ENCODE assay signal across 8 cellular contexts in genomic region chr5:124920909-124921666, GRCh38.
A peak's percentile ranks its signal among the peaks of the same experiment; 100 is the strongest.
DNase-seq lines count a peak whose midpoint lies in the region; ATAC-seq, FAIRE-seq and TF ChIP-seq lines count a peak whose summit lies in the region.

No MANE protein-coding gene starts in this region.

- TF ChIP-seq CTCF in GM10266 (IDR thresholded peaks at IDR 0.05; ENCODE audit: control insufficient read depth, insufficient read depth, low read depth, missing control alignments) (peak; percentile 9), VCaP (conservative IDR thresholded peaks at IDR 0.05) (no peak)

- no peak for FAIRE-seq in urothelium cell line (lab: Jason Lieb, UNC)

- DNase-seq in GM10266 (ENCODE audit: extremely low spot score): peak; percentile 25
- DNase-seq in SHP77 (lab: John Stamatoyannopoulos, UW): no peak
- no peak for DNase-seq in NCI-H510A (lab: John Stamatoyannopoulos, UW)
- DNase-seq in urothelium cell line (ENCODE audit: low spot score): no peak
- DNase-seq in NCI-H510A treated with DMSO at 0.1 percent for 48 hours (lab: John Stamatoyannopoulos, UW): no peak

- ATAC-seq in GM19468 (IDR thresholded peaks at IDR 0.05; ENCODE audit: extremely low read depth, unreplicated experiment) (peak; percentile 71), HG03159 (IDR thresholded peaks at IDR 0.05; ENCODE audit: unreplicated experiment) (peak; percentile 90)

- peak overlapping the region; percentile 47 for H3K27ac ChIP-seq in VCaP
